17 cellular contexts compared by ENCODE assay signal in genomic region chr9:80320916-80321315, GRCh38.
DNase-seq lines count a peak whose midpoint lies in the region; ATAC-seq, FAIRE-seq and TF ChIP-seq lines count a peak whose summit lies in the region.
"Had no signal": no experiment of that assay in that cellular context is flagged by ENCODE, and none has a peak within 500 bp of the region (broad histone marks: within the 10 kb centered on the region; RNA-seq: fewer than 3 reads in every experiment).

No MANE protein-coding gene starts in this region.

- DNase-seq in ELR (ENCODE audit: low read depth): peak; percentile 15
- peak; percentile 45 for DNase-seq in amniotic stem cell (lab: John Stamatoyannopoulos, UW)
- DNase-seq in fibroblast of pulmonary artery (ENCODE audit: low read depth): peak; percentile 1
- DNase-seq in pancreas: no peak
- DNase-seq in stimulated activated CD4-positive, alpha-beta T cell treated with anti-CD3 and anti-CD28 coated beads, Interleukin-2, amount 100 ng/mL, for 24 hours: no peak
- no peak for DNase-seq in activated effector memory CD4-positive, alpha-beta T cell treated with anti-CD3 and anti-CD28 coated beads, Interleukin-2, amount 50 U/mL, for 16 hours
- DNase-seq: colonic mucosa; heart left ventricle; islet precursor cell; NCI-H187; NCI-H446; stimulated activated CD4-positive, alpha-beta T cell treated with anti-CD3 and anti-CD28 coated beads, Interleukin-4, amount 100 ng/mL, for 24 hours had no signal

- H3K27me3 ChIP-seq in pancreas: no peaks in the 10 kb centered on the region
- H3K27me3 ChIP-seq: colonic mucosa, heart left ventricle, neural progenitor cell had no signal

- H3K36me3 ChIP-seq in pancreas: no peaks in the 10 kb centered on the region
- H3K36me3 ChIP-seq: colonic mucosa, heart left ventricle, neural progenitor cell had no signal

- no peaks in the 10 kb centered on the region for H3K4me1 ChIP-seq in pancreas
- H3K4me1 ChIP-seq: colonic mucosa had no signal

- peak; percentile 13 for FAIRE-seq in pancreas (lab: Jason Lieb, UNC)
- FAIRE-seq: HepG2 had no signal

- ATAC-seq in pancreas (no peak), GM19351 (IDR thresholded peaks at IDR 0.05; ENCODE audit: unreplicated experiment) (no peak), HG02610 (IDR thresholded peaks at IDR 0.05; ENCODE audit: unreplicated experiment) (no peak)
- ATAC-seq: HepG2, sciatic nerve had no signal

- no peak overlapping the region for H3K27ac ChIP-seq in pancreas
- H3K27ac ChIP-seq: colonic mucosa, neural progenitor cell had no signal

- no peak overlapping the region for H3K4me3 ChIP-seq in fibroblast of pulmonary artery (replicated peaks; ENCODE audit: low read depth, low read length)
- H3K4me3 ChIP-seq in pancreas: no peak overlapping the region
- H3K4me3 ChIP-seq: colonic mucosa, heart left ventricle, neural progenitor cell had no signal

- no peak for TF ChIP-seq CTCF in fibroblast of pulmonary artery (IDR thresholded peaks at IDR 0.05; ENCODE audit: low read length, missing control alignments)
- no peak for TF ChIP-seq CTCF in pancreas (IDR thresholded peaks at IDR 0.05)

- no peaks in the 10 kb centered on the region for H3K9me3 ChIP-seq in pancreas
- H3K9me3 ChIP-seq: colonic mucosa, heart left ventricle had no signal

- WGBS in pancreas, 2 donors: 42 to 55% methylated on average over 3 of the region's 3 CpGs

- intact Hi-C loops in pancreas (cut with DNase I): no loop called here

Comparison
In these comparisons a context has a peak if more than half of its experiments do, and no peak if none do; other contexts are left out.
1. DNase-seq: peak in ELR (single experiment), amniotic stem cell (single experiment) and fibroblast of pulmonary artery (single experiment); none in pancreas (0 of 6), stimulated activated CD4-positive, alpha-beta T cell treated with anti-CD3 and anti-CD28 coated beads, Interleukin-2, amount 100 ng/mL, for 24 hours (0 of 2) and activated effector memory CD4-positive, alpha-beta T cell treated with anti-CD3 and anti-CD28 coated beads, Interleukin-2, amount 50 U/mL, for 16 hours (single experiment).